ENCODE assay signal across 1 cellular context in genomic region chr5:21219255-21219654, GRCh38.
TF ChIP-seq lines count a peak whose summit lies in the region.

No MANE protein-coding gene starts in this region.

TF ChIP-seq in H1, 55 proteins besides CTCF, POLR2A, EP300 and RAD21 (continued from another document):
- TF ChIP-seq CHD7 (IDR thresholded peaks at IDR 0.05; ENCODE audit: insufficient replicate concordance, low read length) = no peak
- TF ChIP-seq EZH2 (IDR thresholded peaks at IDR 0.05; ENCODE audit: low read depth, low read length, severe bottlenecking) = no peak
